Comparison of ENCODE assay signal across 16 cellular contexts in the genomic region with DNA sequence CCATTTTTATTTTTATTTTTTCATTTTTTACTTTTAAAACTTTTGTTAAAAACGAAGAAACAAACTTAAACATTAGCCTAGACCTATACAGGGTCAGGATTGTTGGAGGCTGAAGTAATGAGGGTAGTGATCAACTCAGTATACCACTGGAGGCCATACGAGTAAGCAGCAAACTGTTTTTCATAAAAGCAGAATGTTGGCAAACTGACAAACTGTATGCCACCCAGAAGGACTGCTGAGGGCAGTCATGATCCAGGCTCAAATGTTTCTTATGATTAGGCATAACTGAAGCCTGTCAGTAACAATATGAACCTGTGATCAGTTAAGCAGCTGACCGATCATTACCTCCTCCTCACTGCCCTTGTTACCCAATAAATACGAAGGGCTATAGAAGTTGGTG.
"Had no signal": no experiment of that assay in that cellular context is flagged by ENCODE, and none has a peak within 500 bp of the region (broad histone marks: within the 10 kb centered on the region; RNA-seq: fewer than 3 reads in every experiment).

No MANE protein-coding gene starts in this region.

- H3K36me3 ChIP-seq: gastrocnemius medialis, heart right ventricle, left lung, upper lobe of right lung had no signal

- H3K36me3 Mint-ChIP-seq: activated CD4-positive, alpha-beta memory T cell treated with anti-CD3 and anti-CD28 coated beads for 36 hours; activated naive CD8-positive, alpha-beta T cell had no signal

- H3K27ac Mint-ChIP-seq: activated CD4-positive, alpha-beta memory T cell treated with anti-CD3 and anti-CD28 coated beads for 36 hours; brain; nephron progenitor cell had no signal

- H3K27me3 ChIP-seq: left lung had no signal

- H3K4me3 ChIP-seq: gastrocnemius medialis, heart right ventricle, left lung, upper lobe of right lung had no signal

- H3K4me1 ChIP-seq: gastrocnemius medialis, heart right ventricle, left lung, upper lobe of right lung had no signal

- H3K4me1 Mint-ChIP-seq: brain had no signal

- H3K4me3 Mint-ChIP-seq: activated CD4-positive, alpha-beta memory T cell treated with anti-CD3 and anti-CD28 coated beads for 36 hours; activated naive CD8-positive, alpha-beta T cell; activated T-cell treated with anti-CD3 and anti-CD28 coated beads, Interleukin-2, amount 50 U/mL, for 4 hours; brain; nephron progenitor cell had no signal

- H3K27ac ChIP-seq: gastrocnemius medialis, heart right ventricle, left lung, upper lobe of right lung had no signal

- H3K9me3 ChIP-seq: gastrocnemius medialis, left lung, upper lobe of right lung had no signal

- ATAC-seq: activated T-cell treated with anti-CD3 and anti-CD28 coated beads, Interleukin-2, amount 50 U/mL, for 4 hours; gastrocnemius medialis; heart right ventricle; left lung; stimulated activated naive CD8-positive, alpha-beta T cell treated with anti-CD3 and anti-CD28 coated beads, Interleukin-15, Interleukin-2, amounts not matched to agents 100 U/mL and 50 U/mL, for 24 hours; upper lobe of right lung had no signal

- DNase-seq: activated CD4-positive, alpha-beta memory T cell treated with anti-CD3 and anti-CD28 coated beads for 36 hours; activated gamma-delta T cell; activated T-cell treated with anti-CD3 and anti-CD28 coated beads, Interleukin-2, amount 50 U/mL, for 4 hours; amygdala; cerebellar nuclear complex; gastrocnemius medialis; heart right ventricle; islet precursor cell; left lung; nephron progenitor cell; stimulated activated CD4-positive, alpha-beta T cell treated with anti-CD3 and anti-CD28 coated beads, Interleukin-2, amount 100 ng/mL, for 48 hours; stimulated activated naive CD8-positive, alpha-beta T cell treated with anti-CD3 and anti-CD28 coated beads, Interleukin-15, Interleukin-2, amounts not matched to agents 100 U/mL and 50 U/mL, for 24 hours; T-helper 9 cell; upper lobe of right lung had no signal
